17 cellular contexts compared by ENCODE assay signal in genomic region chr9:97534185-97534584, GRCh38. TPM values are rescaled to one million over a fixed set of nuclear protein-coding genes. Genes with fewer than 3 reads are reported as not detected.
"Had no signal": no experiment of that assay in that cellular context is flagged by ENCODE, and none has a peak within 500 bp of the region (broad histone marks: within the 10 kb centered on the region; RNA-seq: fewer than 3 reads in every experiment).

No MANE protein-coding gene starts in this region.

- H3K4me3 ChIP-seq: cardiac muscle cell, esophagus squamous epithelium, hepatocyte, mucosa of descending colon, spleen, suprapubic skin, tibial nerve had no signal

- H3K4me1 ChIP-seq: spleen, suprapubic skin had no signal

- ATAC-seq: mucosa of descending colon, natural killer cell, right cardiac atrium had no signal

- H3K9me3 ChIP-seq: esophagus squamous epithelium, mucosa of descending colon, suprapubic skin had no signal

- FAIRE-seq: endometrium, kidney had no signal

- H3K27ac ChIP-seq: cardiac muscle cell, esophagus squamous epithelium, hepatocyte, spleen, suprapubic skin had no signal

- DNase-seq: effector memory CD4-positive, alpha-beta T cell; esophagus squamous epithelium; foreskin fibroblast; kidney; left cardiac atrium; mammary epithelial cell; mucosa of descending colon; natural killer cell; right cardiac atrium; spleen; stimulated activated naive CD4-positive, alpha-beta T cell treated with Interleukin-2 at 50 U/mL for 16 hours had no signal

- H3K36me3 ChIP-seq: esophagus squamous epithelium, spleen, suprapubic skin had no signal

- H3K27me3 ChIP-seq: cardiac muscle cell, esophagus squamous epithelium, hepatocyte, spleen, suprapubic skin, tibial nerve had no signal

RNA-seq across cellular contexts. Expression of gene TMOD1, which starts 32.7 kb away (rescaled TPM):
- total RNA-seq: osteocyte had no signal
